8 cellular contexts compared by ENCODE assay signal in the genomic region with DNA sequence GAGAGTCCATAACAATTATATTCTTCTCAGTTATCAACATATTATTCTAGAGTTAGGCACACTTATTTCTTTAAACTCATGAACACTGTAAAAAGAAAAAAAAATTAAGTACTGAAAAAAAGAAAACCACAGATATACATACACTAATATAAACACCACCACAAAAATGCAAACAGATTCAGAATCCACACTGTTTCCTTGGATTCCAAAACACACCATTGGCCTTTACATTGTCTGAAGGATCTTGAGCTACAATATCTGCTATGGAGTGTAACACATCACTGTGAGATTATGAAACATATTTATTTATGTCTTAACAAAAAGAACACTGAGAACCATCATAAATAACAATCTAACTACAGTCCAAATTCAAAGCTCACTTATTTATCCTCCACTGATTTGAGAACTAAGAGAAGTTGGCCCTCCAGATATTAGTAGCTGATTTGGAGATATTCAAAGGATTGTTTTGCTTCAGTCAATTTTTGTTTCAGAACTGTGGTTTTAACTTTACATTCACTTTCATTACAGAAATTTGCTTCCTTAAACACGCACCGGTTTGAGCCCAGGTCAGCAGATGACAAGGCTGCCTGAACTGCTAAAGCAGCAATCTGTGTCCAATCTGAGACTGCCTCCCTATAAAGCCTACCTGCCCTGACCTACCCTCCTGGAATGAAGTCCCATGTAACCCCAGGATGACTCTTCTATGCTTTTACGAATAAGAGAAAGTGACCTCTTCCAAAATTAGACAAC. TPM values are rescaled to one million over a fixed set of nuclear protein-coding genes. Genes with fewer than 3 reads are reported as not detected.
DNase-seq lines count a peak whose midpoint lies in the region; ATAC-seq and TF ChIP-seq lines count a peak whose summit lies in the region.

No MANE protein-coding gene starts in this region.

- no peak for TF ChIP-seq CTCF in H9 (conservative IDR thresholded peaks at IDR 0.05)
- TF ChIP-seq CTCF in endothelial cell (IDR thresholded peaks at IDR 0.05; ENCODE audit: unreplicated experiment) = no peak
- TF ChIP-seq CTCF in glutamatergic neuron (IDR thresholded peaks at IDR 0.05; ENCODE audit: partially characterized antibody, unreplicated experiment) = no peak

- H3T11ph ChIP-seq in H9 (ENCODE audit: low read length) = no peak overlapping the region

- no peaks in the 10 kb centered on the region; the same call in 1 of the 2 replicates for H3K79me2 ChIP-seq in H9 (ENCODE audit: insufficient read depth, low read length)

- H3K36me3 Mint-ChIP-seq in H9 (ENCODE audit: insufficient read depth in 1 of 3, low read depth in 3 of 3) (no peaks in the 10 kb centered on the region), endothelial cell (ENCODE audit: low read depth, unreplicated experiment) (no peaks in the 10 kb centered on the region), glutamatergic neuron (ENCODE audit: unreplicated experiment) (no peaks in the 10 kb centered on the region)

- H2AK5ac ChIP-seq in H9 (ENCODE audit: insufficient read length, low read length) = no peak overlapping the region

- H3K23me2 ChIP-seq in H9 (ENCODE audit: insufficient read length, low read depth, low read length, poor library complexity, severe bottlenecking) = peaks cover 12% of the 10 kb centered on the region

- H4K91ac ChIP-seq in H9 (ENCODE audit: insufficient read length, low read depth, low read length) = no peak overlapping the region

- H3K27ac ChIP-seq in H9 (ENCODE audit: insufficient read length, low read depth, low read length) = no peak overlapping the region

- no peak overlapping the region for H3K18ac ChIP-seq in H9 (ENCODE audit: insufficient read length, low read depth, low read length)

- peaks cover 3% of the 10 kb centered on the region; the same call in 1 of the 2 replicates for H3K4me1 ChIP-seq in H9 (ENCODE audit: insufficient read depth, low read length)

- no peak overlapping the region for H2BK120ac ChIP-seq in H9 (ENCODE audit: low read depth, low read length, poor library complexity, severe bottlenecking)

- DNase-seq in H9 = no peak
- peak; percentile 18 for DNase-seq in NCI-H69 (lab: John Stamatoyannopoulos, UW)
- no peak for DNase-seq in endothelial cell (ENCODE audit: low spot score)
- no peak for DNase-seq in glutamatergic neuron
- no peak for DNase-seq in NCI-H2227 treated with DMSO at 0.1 percent for 48 hours (lab: John Stamatoyannopoulos, UW)
- DNase-seq in NCI-H510A (lab: John Stamatoyannopoulos, UW) = no peak
- DNase-seq in anterior cingulate cortex (lab: John Stamatoyannopoulos, UW) = no peak

- H3K27me3 Mint-ChIP-seq in H9 (ENCODE audit: low read depth) (no peaks in the 10 kb centered on the region), endothelial cell (ENCODE audit: unreplicated experiment) (peaks cover 1% of the 10 kb centered on the region), glutamatergic neuron (ENCODE audit: unreplicated experiment) (peaks cover 3% of the 10 kb centered on the region)

- H2BK15ac ChIP-seq in H9 (ENCODE audit: low read depth, low read length) = no peak overlapping the region

- H2BK20ac ChIP-seq in H9 (ENCODE audit: low read depth, low read length, poor library complexity, severe bottlenecking) = no peak overlapping the region

- no peak overlapping the region for H3K56ac ChIP-seq in H9 (ENCODE audit: insufficient read length, low read depth, low read length)

- H2BK5ac ChIP-seq in H9 (ENCODE audit: insufficient read length, low read length) = no peak overlapping the region

- H2AFZ ChIP-seq in H9 (ENCODE audit: low read length) = no peak overlapping the region

- no peak overlapping the region for H2BK12ac ChIP-seq in H9 (ENCODE audit: insufficient read length, low read depth, low read length)

- H3K23ac ChIP-seq in H9 (ENCODE audit: insufficient read length, low read depth, low read length) = no peak overlapping the region

- H3K4me1 Mint-ChIP-seq in H9 (peaks cover 20 to 31% of the 10 kb centered on the region in 2 experiments), endothelial cell (ENCODE audit: unreplicated experiment) (peaks cover 11% of the 10 kb centered on the region), glutamatergic neuron (ENCODE audit: low read depth, unreplicated experiment) (no peaks in the 10 kb centered on the region)

- H3K27me3 ChIP-seq in H9 (ENCODE audit: insufficient read depth, low read length) = no peaks in the 10 kb centered on the region

- peak overlapping the region; percentile 90 for H3K4me2 ChIP-seq in H9 (ENCODE audit: insufficient read depth, insufficient read length, low read length)

- H3K4me3 Mint-ChIP-seq in H9 (peak overlapping the region; percentile 87 to 94), endothelial cell (ENCODE audit: unreplicated experiment) (peak overlapping the region; percentile 93), glutamatergic neuron (ENCODE audit: unreplicated experiment) (no peak overlapping the region)

- no peak overlapping the region for H4K5ac ChIP-seq in H9 (ENCODE audit: insufficient read length, low read depth, low read length)

- H4K8ac ChIP-seq in H9 (replicated peaks; ENCODE audit: insufficient read length, low read depth, low read length) = no peak overlapping the region

- H3K9me3 Mint-ChIP-seq in H9 (no peaks in the 10 kb centered on the region), endothelial cell (ENCODE audit: unreplicated experiment) (no peaks in the 10 kb centered on the region), glutamatergic neuron (ENCODE audit: unreplicated experiment) (peaks cover 2% of the 10 kb centered on the region)

- H3K27ac Mint-ChIP-seq in H9 (no peak overlapping the region), endothelial cell (ENCODE audit: unreplicated experiment) (no peak overlapping the region), glutamatergic neuron (ENCODE audit: unreplicated experiment) (no peak overlapping the region)

- H3K9ac ChIP-seq in H9 (ENCODE audit: extremely low read depth, insufficient read length, low read length) = no peak overlapping the region

- H3K9me3 ChIP-seq in H9 (ENCODE audit: control insufficient read depth, low read depth, low read length) = no peaks in the 10 kb centered on the region

- WGBS in H9 (ENCODE audit: extremely low coverage, insufficient read length, low lambda C conversion rate) = no CpG with 5 or more reads among the region's 3 CpGs

- no peaks in the 10 kb centered on the region for H4K20me1 ChIP-seq in H9 (ENCODE audit: control insufficient read depth, insufficient read depth, insufficient read length)

- peak; percentile 91 for ATAC-seq in GM18517 (IDR thresholded peaks at IDR 0.05; ENCODE audit: unreplicated experiment)

- no peak overlapping the region for H3K4ac ChIP-seq in H9 (ENCODE audit: low read depth, low read length)

- H3K14ac ChIP-seq in H9 (ENCODE audit: insufficient read depth, low read length) = no peak overlapping the region

- no peaks in the 10 kb centered on the region for H3K79me1 ChIP-seq in H9 (ENCODE audit: insufficient read depth, low read depth, low read length, poor library complexity, severe bottlenecking)

RNA-seq across cellular contexts. Expression of a gene that starts 47.0 kb away (rescaled TPM):
- total RNA-seq in H9 (2021) (75.2 and 78.9 TPM in 2 replicates), endothelial cell (ENCODE audit: unreplicated experiment) (14.8 TPM), glutamatergic neuron (ENCODE audit: unreplicated experiment) (10.4 TPM)
